ENCODE assay signal across 24 cellular contexts in genomic region chr17:47934856-47935255, GRCh38. TPM values are rescaled to one million over a fixed set of nuclear protein-coding genes. Genes with fewer than 3 reads are reported as not detected.
DNase-seq lines count a peak whose midpoint lies in the region; ATAC-seq and TF ChIP-seq lines count a peak whose summit lies in the region.
"Had no signal": no experiment of that assay in that cellular context is flagged by ENCODE, and none has a peak within 500 bp of the region (broad histone marks: within the 10 kb centered on the region; RNA-seq: fewer than 3 reads in every experiment).

No MANE protein-coding gene starts in this region.

- POLR2A ChIA-PET in MCF 10A (lab: Yijun Ruan, JAX), result interaction anchor here (0.9 to 2.1 kb wide), 3 partner anchors 22 to 37 kb away, joined by 3 to 5 read pairs (median 3); partner anchors contain the start of gene PRR15L
- POLR2A ChIA-PET in PC-9 (lab: Charles Lee; ENCODE audit: unreplicated experiment), result interaction anchor here (0.7 kb wide), 1 partner anchor 865 kb away, joined by 9 read pairs; no protein-coding TSS in a partner anchor

- no peaks in the 10 kb centered on the region for H3K36me3 Mint-ChIP-seq in MCF 10A (ENCODE audit: insufficient read depth, unreplicated experiment)
- H3K36me3 Mint-ChIP-seq: type B pancreatic cell had no signal

- TF ChIP-seq POLR2A in breast epithelium (IDR thresholded peaks at IDR 0.05), result no peak

- no peak for DNase-seq in MCF 10A (ENCODE audit: unreplicated experiment)
- no peak for DNase-seq in breast epithelium (ENCODE audit: low spot score in 2 of 2)
- peak in 1 of 2 experiments; percentile 39 for DNase-seq in PC-9
- peak; percentile 41 for DNase-seq in epithelial cell of esophagus (ENCODE audit: low read depth)
- DNase-seq in smooth muscle cell (lab: John Stamatoyannopoulos, UW; ENCODE audit: unreplicated experiment), result no peak
- DNase-seq in GM10266 (ENCODE audit: extremely low spot score), result no peak
- DNase-seq: ACHN; activated CD4-positive, alpha-beta T cell treated with anti-CD3 and anti-CD28 coated beads, Interleukin-2, amount 50 U/mL, for 48 hours; activated T-cell treated with anti-CD3 and anti-CD28 coated beads, Interleukin-2, amount 50 U/mL, for 1 hour; CD8-positive, alpha-beta T cell; effector CD8-positive, alpha-beta T cell; mesendoderm; NCI-H1048; RPMI8226; stimulated activated naive CD8-positive, alpha-beta T cell treated with anti-CD3 and anti-CD28 coated beads, Interleukin-15, Interleukin-2, amounts not matched to agents 100 U/mL and 50 U/mL, for 24 hours had no signal

- peaks cover 46% of the 10 kb centered on the region for H3F3A ChIP-seq in PC-9 (ENCODE audit: insufficient read depth, low read depth)
- H3F3A ChIP-seq in smooth muscle cell (ENCODE audit: low read depth), result no peaks in the 10 kb centered on the region

- no peaks in the 10 kb centered on the region for H3K9me2 ChIP-seq in PC-9 (ENCODE audit: insufficient read depth)

- H3K4me3 ChIP-seq in breast epithelium, result no peak overlapping the region
- H3K4me3 ChIP-seq in PC-9, result no peak overlapping the region
- no peak overlapping the region for H3K4me3 ChIP-seq in epithelial cell of esophagus (ENCODE audit: low read length)
- H3K4me3 ChIP-seq in smooth muscle cell, result no peak overlapping the region
- H3K4me3 ChIP-seq: cardiac muscle cell, hepatocyte had no signal

- peaks cover 29% of the 10 kb centered on the region for H3K4me1 Mint-ChIP-seq in MCF 10A (ENCODE audit: insufficient read depth, unreplicated experiment)
- H3K4me1 Mint-ChIP-seq: activated naive CD4-positive, alpha-beta T cell treated with anti-CD3 and anti-CD28 coated beads, Interleukin-2, amount 50 U/mL, for 24 hours; nephron had no signal

- H3K4me1 ChIP-seq in breast epithelium (peaks cover 0 to 7% of the 10 kb centered on the region in 2 donors), PC-9 (replicated peaks; ENCODE audit: insufficient read depth) (peaks cover 53% of the 10 kb centered on the region), smooth muscle cell (ENCODE audit: low read depth) (no peaks in the 10 kb centered on the region)

- no peaks in the 10 kb centered on the region for H3K27me3 Mint-ChIP-seq in MCF 10A (ENCODE audit: insufficient read depth, unreplicated experiment)
- H3K27me3 Mint-ChIP-seq: activated naive CD4-positive, alpha-beta T cell treated with anti-CD3 and anti-CD28 coated beads, Interleukin-2, amount 50 U/mL, for 24 hours; IgD-negative memory B cell; type B pancreatic cell had no signal

- ATAC-seq in HG02973 (IDR thresholded peaks at IDR 0.05; ENCODE audit: unreplicated experiment), result no peak
- no peak for ATAC-seq in GM19023 (IDR thresholded peaks at IDR 0.05; ENCODE audit: unreplicated experiment)
- ATAC-seq: CD8-positive, alpha-beta T cell; stimulated activated naive CD8-positive, alpha-beta T cell treated with anti-CD3 and anti-CD28 coated beads, Interleukin-15, Interleukin-2, amounts not matched to agents 100 U/mL and 50 U/mL, for 24 hours had no signal

- BruUV-seq in MCF 10A (replicated peaks; lab: Mats Ljungman, UMichigan) (no TSS peak), PC-9 (replicated peaks; lab: Mats Ljungman, UMichigan) (no TSS peak)

- no peak for TF ChIP-seq CTCF in MCF 10A (IDR thresholded peaks at IDR 0.05; ENCODE audit: unreplicated experiment)
- TF ChIP-seq CTCF in breast epithelium (IDR thresholded peaks at IDR 0.05), result no peak
- no peak for TF ChIP-seq CTCF in PC-9 (conservative IDR thresholded peaks at IDR 0.05)
- TF ChIP-seq CTCF in epithelial cell of esophagus (IDR thresholded peaks at IDR 0.05; ENCODE audit: insufficient read depth, low read depth, low read length, missing control alignments), result no peak
- TF ChIP-seq CTCF in smooth muscle cell (IDR thresholded peaks at IDR 0.05; ENCODE audit: borderline replicate concordance, insufficient read depth, poor library complexity, severe bottlenecking), result no peak
- no peak for TF ChIP-seq CTCF in GM10266 (IDR thresholded peaks at IDR 0.05; ENCODE audit: control insufficient read depth, insufficient read depth, low read depth, missing control alignments)

- no peak overlapping the region for H3K4me3 Mint-ChIP-seq in MCF 10A (ENCODE audit: unreplicated experiment)
- H3K4me3 Mint-ChIP-seq: activated naive CD4-positive, alpha-beta T cell treated with anti-CD3 and anti-CD28 coated beads, Interleukin-2, amount 50 U/mL, for 24 hours; CD8-positive, alpha-beta T cell; IgD-negative memory B cell; nephron; type B pancreatic cell had no signal

- 95% methylated on average over 1 of the region's 1 CpG for WGBS in smooth muscle cell (ENCODE audit: low lambda C conversion rate)

- no peak overlapping the region for H3K27ac ChIP-seq in breast epithelium
- H3K27ac ChIP-seq in PC-9, result peak overlapping the region; percentile 73
- no peak overlapping the region for H3K27ac ChIP-seq in smooth muscle cell (ENCODE audit: low read depth)
- H3K27ac ChIP-seq: cardiac muscle cell, hepatocyte, VCaP had no signal

- H4K20me1 ChIP-seq in PC-9 (ENCODE audit: insufficient read depth) (no peaks in the 10 kb centered on the region), smooth muscle cell (ENCODE audit: low read depth) (no peaks in the 10 kb centered on the region)

- no peaks in the 10 kb centered on the region for H3K9me3 Mint-ChIP-seq in MCF 10A (ENCODE audit: unreplicated experiment)
- H3K9me3 Mint-ChIP-seq: activated naive CD4-positive, alpha-beta T cell treated with anti-CD3 and anti-CD28 coated beads, Interleukin-2, amount 50 U/mL, for 24 hours; CD8-positive, alpha-beta T cell; IgD-negative memory B cell; nephron; type B pancreatic cell had no signal

- H3K27me3 ChIP-seq in breast epithelium (no peaks in the 10 kb centered on the region), PC-9 (ENCODE audit: insufficient read depth, low read depth) (no peaks in the 10 kb centered on the region), smooth muscle cell (ENCODE audit: low read depth) (no peaks in the 10 kb centered on the region)
- H3K27me3 ChIP-seq: cardiac muscle cell, hepatocyte had no signal

- peak overlapping the region; percentile 95 for H3K27ac Mint-ChIP-seq in MCF 10A (ENCODE audit: low read depth, unreplicated experiment)
- H3K27ac Mint-ChIP-seq: activated naive CD4-positive, alpha-beta T cell treated with anti-CD3 and anti-CD28 coated beads, Interleukin-2, amount 50 U/mL, for 24 hours; CD8-positive, alpha-beta T cell; nephron; type B pancreatic cell had no signal

- no peak overlapping the region for H3K9ac ChIP-seq in smooth muscle cell (ENCODE audit: low read depth)

- intact Hi-C loops in MCF 10A (cut with micrococcal nuclease), result no loop called here
- intact Hi-C loops in breast epithelium (cut with DNase I; ENCODE audit: low total_unique reads), result no loop called here
- intact Hi-C loops in PC-9 (cut with micrococcal nuclease; ENCODE audit: unreplicated experiment), result no loop called here

- H3K9me3 ChIP-seq in breast epithelium (no peaks in the 10 kb centered on the region), PC-9 (ENCODE audit: insufficient read depth, low read depth) (no peaks in the 10 kb centered on the region), smooth muscle cell (replicated peaks; ENCODE audit: low read depth) (no peaks in the 10 kb centered on the region)

- H3K4me2 ChIP-seq in PC-9 (no peak overlapping the region), smooth muscle cell (no peak overlapping the region)
- H3K4me2 ChIP-seq: hepatocyte had no signal

- no peak overlapping the region for H2AFZ ChIP-seq in PC-9
- no peak overlapping the region for H2AFZ ChIP-seq in smooth muscle cell (ENCODE audit: low read depth)
- H2AFZ ChIP-seq: hepatocyte had no signal

- H3K79me2 ChIP-seq in PC-9 (ENCODE audit: low read depth) (peaks cover 12% of the 10 kb centered on the region; the same call in 1 of the 2 replicates), smooth muscle cell (ENCODE audit: low read depth) (no peaks in the 10 kb centered on the region)
- H3K79me2 ChIP-seq: hepatocyte had no signal

- H3K36me3 ChIP-seq in breast epithelium (no peaks in the 10 kb centered on the region), PC-9 (ENCODE audit: low read depth) (no peaks in the 10 kb centered on the region), smooth muscle cell (ENCODE audit: low read depth) (no peaks in the 10 kb centered on the region)
- H3K36me3 ChIP-seq: cardiac muscle cell had no signal

- CTCF ChIA-PET in MCF 10A (lab: Yijun Ruan, JAX), result interaction anchor here (0.7 to 3.0 kb wide), 2 partner anchors 12 to 549 kb away, joined by 3 to 18 read pairs; no protein-coding TSS in a partner anchor
- CTCF ChIA-PET in PC-9 (lab: Charles Lee), result no interaction called here

RNA-seq across cellular contexts. Expression of gene PNPO, which starts 6.5 kb away (rescaled TPM):
- total RNA-seq in MCF 10A (2022) (56.8 and 58.4 TPM in 2 replicates), breast epithelium (10 to 100 TPM; 28.3 to 61.2 (median 34.7) TPM), PC-9 (2021) (40.2 and 44.1 TPM in 2 replicates), smooth muscle cell (7.6 and 9.3 TPM in 2 replicates)
- 5.2 and 8.0 TPM in 2 replicates for polyA plus RNA-seq in smooth muscle cell

RNA-seq across cellular contexts. Expression of gene PRR15L, which starts 22.8 kb away (rescaled TPM):
- total RNA-seq in MCF 10A (2022), result not detected in 2 replicates
- total RNA-seq in breast epithelium, result 100 to 1,000 TPM in 1 of 3 donors, 10 to 100 TPM in 1, not detected in 1; 38.7 to 105 TPM
- 5.3 and 6.2 TPM in 2 replicates for total RNA-seq in PC-9 (2021)
- not detected in 2 replicates for total RNA-seq in smooth muscle cell
- 0.15 TPM in 1 of 2 replicates, not detected in the other for polyA plus RNA-seq in smooth muscle cell
- total RNA-seq: cardiac muscle cell; CD8-positive, alpha-beta T cell had no signal
- polyA plus RNA-seq: cardiac muscle cell, IgD-negative memory B cell had no signal

RNA-seq across cellular contexts. Expression of gene CDK5RAP3, which starts 36.1 kb away (rescaled TPM):
- total RNA-seq in MCF 10A (2022) (132 and 149 TPM in 2 replicates), breast epithelium (100 to 1,000 TPM; 121 to 198 (median 183) TPM), PC-9 (2021) (147 and 195 TPM in 2 replicates), smooth muscle cell (79.6 and 85.6 TPM in 2 replicates)
- 119 and 121 TPM in 2 replicates for polyA plus RNA-seq in smooth muscle cell

RNA-seq across cellular contexts. Expression of gene SP2, which starts 38.8 kb away (rescaled TPM):
- total RNA-seq in MCF 10A (2022) (11.9 and 15.1 TPM in 2 replicates), breast epithelium (1 to 10 TPM; 4.6 to 9.8 (median 5.6) TPM), PC-9 (2021) (13.5 and 18.0 TPM in 2 replicates), smooth muscle cell (2.4 and 4.7 TPM in 2 replicates)
- 9.0 and 9.4 TPM in 2 replicates for polyA plus RNA-seq in smooth muscle cell
